8 cellular contexts compared by ENCODE assay signal in the genomic region with DNA sequence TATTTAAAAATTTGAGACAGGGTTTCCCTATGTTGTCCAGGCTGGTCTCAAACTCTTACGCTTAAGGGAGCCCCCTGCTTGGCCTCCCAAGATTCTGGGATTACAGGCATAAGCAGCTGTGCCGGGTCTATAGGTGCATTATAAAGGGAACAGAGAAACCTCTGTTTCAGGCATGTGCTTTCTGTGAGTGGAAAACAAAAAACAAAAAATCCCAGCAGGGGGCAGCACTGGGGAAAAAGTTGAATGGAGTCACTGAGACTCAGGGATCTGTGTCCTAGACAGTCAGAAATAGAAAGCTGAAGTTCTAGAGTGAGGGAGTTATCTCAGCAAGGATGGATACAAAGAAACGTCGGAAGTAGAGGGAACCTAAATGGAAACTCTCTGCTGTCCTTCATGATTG. TPM values are rescaled to one million over a fixed set of nuclear protein-coding genes. Genes with fewer than 3 reads are reported as not detected.
"Had no signal": no experiment of that assay in that cellular context is flagged by ENCODE, and none has a peak within 500 bp of the region (broad histone marks: within the 10 kb centered on the region; RNA-seq: fewer than 3 reads in every experiment).

No MANE protein-coding gene starts in this region.

RNA-seq across cellular contexts. Expression of a gene that starts 50.6 kb away (rescaled TPM):
- total RNA-seq: M059J, OCI-LY7, PC-9, Peyer's patch, Right ventricle myocardium superior, SJSA1, T-cell had no signal
- polyA plus RNA-seq: SK-N-SH had no signal

RNA-seq across cellular contexts. Expression of a gene that starts 54.8 kb away (rescaled TPM):
- total RNA-seq: M059J, OCI-LY7, PC-9, Peyer's patch, Right ventricle myocardium superior, SJSA1, T-cell had no signal
- polyA plus RNA-seq: SK-N-SH had no signal

RNA-seq across cellular contexts. Expression of a gene that starts 58.4 kb away (rescaled TPM):
- total RNA-seq: M059J, OCI-LY7, PC-9, Peyer's patch, Right ventricle myocardium superior, SJSA1, T-cell had no signal
- polyA plus RNA-seq: SK-N-SH had no signal
